In the genomic region with DNA sequence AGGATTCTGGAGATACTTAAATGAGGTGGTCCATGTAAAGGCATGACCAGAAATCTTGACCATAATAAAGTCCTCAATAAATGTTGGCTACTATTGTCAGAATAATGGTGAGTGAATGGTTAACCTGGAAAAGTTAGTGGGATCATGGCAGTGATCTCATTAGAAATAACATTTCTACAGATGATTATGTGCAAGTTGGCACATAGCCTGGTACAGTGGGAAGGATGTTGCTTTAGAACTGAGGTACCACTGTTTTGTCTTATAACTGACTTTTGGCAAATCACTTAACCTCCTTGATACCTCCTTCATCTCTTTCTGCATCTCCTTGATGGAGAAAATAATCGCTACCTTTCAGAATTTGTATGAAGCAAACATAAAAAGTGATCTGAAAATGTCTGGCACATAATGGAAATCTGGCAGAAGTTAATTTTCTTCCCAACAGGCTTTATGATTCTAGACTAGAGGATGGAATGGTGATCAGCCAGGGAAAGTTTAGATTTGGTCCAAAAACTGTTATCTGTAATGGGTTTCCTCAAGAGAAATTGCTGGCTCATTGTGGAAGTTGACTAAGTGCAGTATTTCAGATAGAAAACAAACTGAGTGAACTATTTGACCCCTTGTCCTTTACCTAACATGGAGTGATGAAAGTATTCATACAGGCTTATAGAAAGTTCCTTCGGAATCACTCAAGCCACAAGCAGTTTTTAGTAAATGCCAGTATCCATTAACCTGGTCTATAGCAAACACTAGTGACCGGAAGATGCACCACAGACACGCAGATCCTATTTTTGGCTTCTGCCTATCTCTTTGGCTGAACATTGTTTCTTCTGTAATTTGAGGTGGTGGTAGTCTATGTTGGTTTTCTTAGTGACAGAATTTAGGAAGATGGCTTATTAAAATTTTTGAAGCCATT, we compare ENCODE assay signal across 20 cellular contexts.
DNase-seq lines count a peak whose midpoint lies in the region; ATAC-seq and TF ChIP-seq lines count a peak whose summit lies in the region.
"Had no signal": no experiment of that assay in that cellular context is flagged by ENCODE, and none has a peak within 500 bp of the region (broad histone marks: within the 10 kb centered on the region; RNA-seq: fewer than 3 reads in every experiment).

No MANE protein-coding gene starts in this region.

- H3K4me2 ChIP-seq in PC-9 = no peak overlapping the region
- H3K4me2 ChIP-seq: KMS-11 had no signal

- 42% methylated on average over 4 of the region's 4 CpGs for WGBS in right cardiac atrium

- no peaks in the 10 kb centered on the region for H3K79me2 ChIP-seq in PC-9 (ENCODE audit: low read depth)

- H2AFZ ChIP-seq in PC-9 = no peak overlapping the region

- H3K4me3 ChIP-seq in choroid plexus epithelial cell (ENCODE audit: low read depth, low read length) (no peak overlapping the region), right cardiac atrium (ENCODE audit: low read length) (no peak overlapping the region), PC-9 (no peak overlapping the region), upper lobe of right lung (no peak overlapping the region)
- H3K4me3 ChIP-seq: adrenal gland, pancreas, spleen had no signal

- ATAC-seq in right cardiac atrium (peak; percentile 82 to 87), GM19023 (IDR thresholded peaks at IDR 0.05; ENCODE audit: unreplicated experiment) (no peak), upper lobe of right lung (no peak)
- ATAC-seq: pancreas; stimulated activated naive B cell treated with anti-CD40 and anti-IgM and Interleukin-4, amounts not matched to agents 10 μg/mL and 1 μg/mL and 100 μg/mL, for 72 hours; WTC11 had no signal

- H3F3A ChIP-seq in PC-9 (ENCODE audit: insufficient read depth, low read depth) = no peaks in the 10 kb centered on the region

- H3K27ac ChIP-seq in right cardiac atrium (ENCODE audit: low read length) (no peak overlapping the region), PC-9 (no peak overlapping the region), upper lobe of right lung (no peak overlapping the region)
- H3K27ac ChIP-seq: adrenal gland, epithelial cell of prostate, KMS-11, pancreas, spleen had no signal

- H3K27me3 ChIP-seq in right cardiac atrium (ENCODE audit: control insufficient read depth, insufficient read depth) (no peaks in the 10 kb centered on the region), PC-9 (ENCODE audit: insufficient read depth, low read depth) (no peaks in the 10 kb centered on the region), upper lobe of right lung (no peaks in the 10 kb centered on the region)
- H3K27me3 ChIP-seq: adrenal gland, pancreas, spleen had no signal

- intact Hi-C loops in right cardiac atrium (cut with DNase I) (no loop called here), PC-9 (cut with micrococcal nuclease; ENCODE audit: unreplicated experiment) (no loop called here), upper lobe of right lung (cut with DNase I) (no loop called here)

- no peak for TF ChIP-seq CTCF in choroid plexus epithelial cell (conservative IDR thresholded peaks at IDR 0.05; ENCODE audit: low read depth, low read length)
- TF ChIP-seq CTCF in PC-9 (conservative IDR thresholded peaks at IDR 0.05) = no peak
- no peak for TF ChIP-seq CTCF in upper lobe of right lung (IDR thresholded peaks at IDR 0.05)

- POLR2A ChIA-PET in PC-9 (lab: Charles Lee; ENCODE audit: unreplicated experiment) = no interaction called here

- CTCF ChIA-PET in PC-9 (lab: Charles Lee) = no interaction called here

- DNase-seq in NOMO-1 treated with DMSO at 0.1 percent for 48 hours (lab: John Stamatoyannopoulos, UW; ENCODE audit: unreplicated experiment) (peak; percentile 21), NOMO-1 treated with dmso at 0.1 percent for 144 hours (lab: John Stamatoyannopoulos, UW; ENCODE audit: unreplicated experiment) (no peak), choroid plexus epithelial cell (ENCODE audit: low read depth) (peak; percentile 44), right cardiac atrium (no peak), stromal cell of bone marrow (ENCODE audit: low read depth) (peak; percentile 30), PC-9 (no peak), upper lobe of right lung (no peak)
- DNase-seq: 8988T; adrenal gland; cortex of kidney; DND-41; hypothalamus; pancreas; RPMI8226; spleen; stimulated activated naive B cell treated with anti-CD40 and anti-IgM and Interleukin-4, amounts not matched to agents 10 μg/mL and 1 μg/mL and 100 μg/mL, for 72 hours had no signal

- H3K4me1 ChIP-seq in right cardiac atrium (ENCODE audit: control insufficient read depth, insufficient read depth, low read length) (peaks cover 2% of the 10 kb centered on the region), PC-9 (replicated peaks; ENCODE audit: insufficient read depth) (no peaks in the 10 kb centered on the region), upper lobe of right lung (peaks cover 5% of the 10 kb centered on the region)
- H3K4me1 ChIP-seq: adrenal gland, pancreas had no signal

- no TSS peak for BruUV-seq in PC-9 (replicated peaks; lab: Mats Ljungman, UMichigan)

- H3K9me3 ChIP-seq in right cardiac atrium (ENCODE audit: control insufficient read depth, low read length) (no peaks in the 10 kb centered on the region), PC-9 (ENCODE audit: insufficient read depth, low read depth) (no peaks in the 10 kb centered on the region), upper lobe of right lung (no peaks in the 10 kb centered on the region)
- H3K9me3 ChIP-seq: adrenal gland, pancreas, spleen had no signal

- H3K9me2 ChIP-seq in PC-9 (ENCODE audit: insufficient read depth) = no peaks in the 10 kb centered on the region

- no peaks in the 10 kb centered on the region for H3K36me3 ChIP-seq in PC-9 (ENCODE audit: low read depth)
- H3K36me3 ChIP-seq in upper lobe of right lung = no peaks in the 10 kb centered on the region
- H3K36me3 ChIP-seq: adrenal gland, pancreas, spleen had no signal

- no peaks in the 10 kb centered on the region for H4K20me1 ChIP-seq in PC-9 (ENCODE audit: insufficient read depth)

Comparison
In these comparisons a context has a peak if more than half of its experiments do, and no peak if none do; other contexts are left out.
1. DNase-seq: peak in NOMO-1 treated with DMSO at 0.1 percent for 48 hours (single experiment), choroid plexus epithelial cell (single experiment) and stromal cell of bone marrow (single experiment); none in NOMO-1 treated with dmso at 0.1 percent for 144 hours (single experiment), right cardiac atrium (0 of 3), PC-9 (0 of 2) and upper lobe of right lung (single experiment).
2. ATAC-seq: peak in right cardiac atrium (2 of 2); none in GM19023 (single experiment) and upper lobe of right lung (single experiment).